In the genomic region with DNA sequence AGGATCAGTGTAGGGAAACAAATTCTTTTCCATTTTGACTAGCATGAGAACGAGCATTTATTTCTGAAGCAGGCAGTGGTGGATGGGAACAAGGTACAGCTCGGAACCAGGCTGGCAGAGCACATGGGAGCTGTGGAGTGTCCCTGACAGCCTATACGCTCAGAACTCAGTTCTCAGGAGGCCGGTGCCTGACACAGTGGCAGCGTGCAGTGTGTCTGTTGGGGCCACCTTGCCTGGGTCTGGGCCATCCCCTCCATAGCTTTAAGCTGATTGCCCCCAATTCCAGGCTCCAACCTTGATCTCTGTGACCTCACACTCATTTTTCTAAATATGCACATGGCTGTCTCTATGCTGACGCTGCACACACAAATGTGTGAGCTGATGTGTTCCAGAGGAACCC, we compare ENCODE assay signal across 17 cellular contexts. TPM values are rescaled to one million over a fixed set of nuclear protein-coding genes. Genes with fewer than 3 reads are reported as not detected.
DNase-seq lines count a peak whose midpoint lies in the region; ATAC-seq and TF ChIP-seq lines count a peak whose summit lies in the region.
"Had no signal": no experiment of that assay in that cellular context is flagged by ENCODE, and none has a peak within 500 bp of the region (broad histone marks: within the 10 kb centered on the region; RNA-seq: fewer than 3 reads in every experiment).

No MANE protein-coding gene starts in this region.

- no peak for DNase-seq in activated naive CD4-positive, alpha-beta T cell treated with anti-CD3 and anti-CD28 coated beads, Interleukin-2, amount 50 U/mL, for 72 hours (ENCODE audit: low spot score in 2 of 2)
- DNase-seq in activated naive CD4-positive, alpha-beta T cell treated with anti-CD3 and anti-CD28 coated beads for 36 hours, result no peak
- DNase-seq in Panc1 (ENCODE audit: low read depth, low spot score) (no peak), immature natural killer cell (no peak), 8988T (no peak), ecto neural progenitor cell (ENCODE audit: low spot score) (no peak)
- no peak for DNase-seq in stimulated activated effector memory CD8-positive, alpha-beta T cell treated with anti-CD3 and anti-CD28 coated beads, Interleukin-12 subunit alpha, Interleukin-12 subunit beta, amount 100 ng/mL, for 72 hours (ENCODE audit: low spot score in 2 of 2)
- DNase-seq: CD4-positive, alpha-beta memory T cell; DMS79; IMR-90; NCI-H1105 treated with DMSO at 0.1 percent for 48 hours; NCI-H187; NCI-H345; NCI-H526; SHP77 had no signal

- no peak overlapping the region for H3K4me3 Mint-ChIP-seq in activated naive CD4-positive, alpha-beta T cell treated with anti-CD3 and anti-CD28 coated beads for 36 hours
- no peak overlapping the region for H3K4me3 Mint-ChIP-seq in immature natural killer cell
- no peak overlapping the region for H3K4me3 Mint-ChIP-seq in stimulated activated effector memory CD8-positive, alpha-beta T cell treated with anti-CD3 and anti-CD28 coated beads, Interleukin-12 subunit alpha, Interleukin-12 subunit beta, amount 100 ng/mL, for 72 hours
- H3K4me3 Mint-ChIP-seq: CD4-positive, alpha-beta memory T cell had no signal

- no peaks in the 10 kb centered on the region for H3K4me1 ChIP-seq in Panc1 (ENCODE audit: control insufficient read depth, insufficient read depth, low read length)
- H3K4me1 ChIP-seq: HAP-1 had no signal

- POLR2A ChIA-PET in Panc1 (lab: Charles Lee), result no interaction called here

- H3K27me3 ChIP-seq in Panc1 (ENCODE audit: control insufficient read depth, insufficient read depth, low read length), result no peaks in the 10 kb centered on the region

- no peak overlapping the region for H3K27ac ChIP-seq in Panc1 (ENCODE audit: low read length)

- no TSS peak for BruUV-seq in Panc1 (replicated peaks; lab: Mats Ljungman, UMichigan)

- CTCF ChIA-PET in activated naive CD4-positive, alpha-beta T cell treated with anti-CD3 and anti-CD28 coated beads for 36 hours (lab: Charles Lee), result no interaction called here
- CTCF ChIA-PET in Panc1 (lab: Charles Lee), result no interaction called here

- no peaks in the 10 kb centered on the region for H3K4me1 Mint-ChIP-seq in activated naive CD4-positive, alpha-beta T cell treated with anti-CD3 and anti-CD28 coated beads for 36 hours (ENCODE audit: low read depth)
- H3K4me1 Mint-ChIP-seq in immature natural killer cell, result peaks cover 4% of the 10 kb centered on the region in 2 donors
- H3K4me1 Mint-ChIP-seq in stimulated activated effector memory CD8-positive, alpha-beta T cell treated with anti-CD3 and anti-CD28 coated beads, Interleukin-12 subunit alpha, Interleukin-12 subunit beta, amount 100 ng/mL, for 72 hours, result peaks cover 11% of the 10 kb centered on the region
- H3K4me1 Mint-ChIP-seq: CD4-positive, alpha-beta memory T cell had no signal

- H3K9me3 ChIP-seq in Panc1 (ENCODE audit: control insufficient read depth, insufficient read depth, low read depth, low read length), result no peaks in the 10 kb centered on the region
- H3K9me3 ChIP-seq: HAP-1 had no signal

- no peaks in the 10 kb centered on the region for H3K36me3 ChIP-seq in Panc1 (ENCODE audit: control insufficient read depth, insufficient read depth, low read length)
- H3K36me3 ChIP-seq: HAP-1 had no signal

- no peak overlapping the region for H3K4me3 ChIP-seq in Panc1 (ENCODE audit: low read depth in 2 of 2, low read length in 2 of 2)
- H3K4me3 ChIP-seq: HAP-1 had no signal

- in situ Hi-C loops in Panc1 (cut with HindIII; ENCODE audit: low pct_unique_long_range_greater_than_20kb, low sequenced_read_pairs), result no loop called here

- TF ChIP-seq CTCF in Panc1 (IDR thresholded peaks at IDR 0.05), result no peak

- intact Hi-C loops in activated naive CD4-positive, alpha-beta T cell treated with anti-CD3 and anti-CD28 coated beads for 36 hours (cut with micrococcal nuclease), result no loop called here
- intact Hi-C loops in Panc1 (cut with micrococcal nuclease; ENCODE audit: unreplicated experiment), result no loop called here

- no peak for ATAC-seq in activated naive CD4-positive, alpha-beta T cell treated with anti-CD3 and anti-CD28 coated beads, Interleukin-2, amount 50 U/mL, for 72 hours
- ATAC-seq in Panc1 (0 out of 2 replicates have a peak, but pooled peaks have one; percentile 42), HG02759 (IDR thresholded peaks at IDR 0.05; ENCODE audit: unreplicated experiment) (no peak)
- no peak for ATAC-seq in stimulated activated effector memory CD8-positive, alpha-beta T cell treated with anti-CD3 and anti-CD28 coated beads, Interleukin-12 subunit alpha, Interleukin-12 subunit beta, amount 100 ng/mL, for 72 hours

- H3K27me3 Mint-ChIP-seq in activated naive CD4-positive, alpha-beta T cell treated with anti-CD3 and anti-CD28 coated beads for 36 hours (ENCODE audit: low read depth), result no peaks in the 10 kb centered on the region
- peaks cover 9 to 46% (median 33%) of the 10 kb centered on the region in 3 donors for H3K27me3 Mint-ChIP-seq in immature natural killer cell (ENCODE audit: low read depth in 3 of 3)
- H3K27me3 Mint-ChIP-seq: CD4-positive, alpha-beta memory T cell had no signal

- H3K9me3 Mint-ChIP-seq in activated naive CD4-positive, alpha-beta T cell treated with anti-CD3 and anti-CD28 coated beads, Interleukin-2, amount 50 U/mL, for 72 hours, result peaks cover 3% of the 10 kb centered on the region in 2 donors
- H3K9me3 Mint-ChIP-seq in activated naive CD4-positive, alpha-beta T cell treated with anti-CD3 and anti-CD28 coated beads for 36 hours, result no peaks in the 10 kb centered on the region
- H3K9me3 Mint-ChIP-seq in immature natural killer cell, result no peaks in the 10 kb centered on the region
- H3K9me3 Mint-ChIP-seq in stimulated activated effector memory CD8-positive, alpha-beta T cell treated with anti-CD3 and anti-CD28 coated beads, Interleukin-12 subunit alpha, Interleukin-12 subunit beta, amount 100 ng/mL, for 72 hours, result no peaks in the 10 kb centered on the region
- H3K9me3 Mint-ChIP-seq: CD4-positive, alpha-beta memory T cell had no signal

- H3K36me3 Mint-ChIP-seq in activated naive CD4-positive, alpha-beta T cell treated with anti-CD3 and anti-CD28 coated beads, Interleukin-2, amount 50 U/mL, for 72 hours, result peaks cover 22 to 24% of the 10 kb centered on the region in 2 donors
- H3K36me3 Mint-ChIP-seq in activated naive CD4-positive, alpha-beta T cell treated with anti-CD3 and anti-CD28 coated beads for 36 hours (ENCODE audit: low read depth), result peaks cover 48% of the 10 kb centered on the region
- H3K36me3 Mint-ChIP-seq in immature natural killer cell, result peaks cover 24 to 74% (median 44%) of the 10 kb centered on the region in 3 donors
- peaks cover 97% of the 10 kb centered on the region for H3K36me3 Mint-ChIP-seq in stimulated activated effector memory CD8-positive, alpha-beta T cell treated with anti-CD3 and anti-CD28 coated beads, Interleukin-12 subunit alpha, Interleukin-12 subunit beta, amount 100 ng/mL, for 72 hours

- H3K27ac Mint-ChIP-seq in activated naive CD4-positive, alpha-beta T cell treated with anti-CD3 and anti-CD28 coated beads, Interleukin-2, amount 50 U/mL, for 72 hours, result peak overlapping the region; percentile 38 to 89
- H3K27ac Mint-ChIP-seq in activated naive CD4-positive, alpha-beta T cell treated with anti-CD3 and anti-CD28 coated beads for 36 hours, result no peak overlapping the region
- peak overlapping the region; percentile 5 to 78 (median 71) for H3K27ac Mint-ChIP-seq in immature natural killer cell
- peak overlapping the region; percentile 85 for H3K27ac Mint-ChIP-seq in stimulated activated effector memory CD8-positive, alpha-beta T cell treated with anti-CD3 and anti-CD28 coated beads, Interleukin-12 subunit alpha, Interleukin-12 subunit beta, amount 100 ng/mL, for 72 hours

RNA-seq across cellular contexts. Expression of a gene that starts 54.5 kb away (rescaled TPM):
- 10 to 100 TPM; 30.6 to 34.2 TPM for total RNA-seq in activated naive CD4-positive, alpha-beta T cell treated with anti-CD3 and anti-CD28 coated beads, Interleukin-2, amount 50 U/mL, for 72 hours
- total RNA-seq in activated naive CD4-positive, alpha-beta T cell treated with anti-CD3 and anti-CD28 coated beads for 36 hours, result 10 to 100 TPM; 21.2 to 24.2 TPM
- 52.3 TPM for total RNA-seq in Panc1 (2021; ENCODE audit: unreplicated experiment)
- polyA plus RNA-seq in Panc1 (2012; ENCODE audit: insufficient read length), result 29.2 TPM
- polyA plus RNA-seq in immature natural killer cell, result 10 to 100 TPM in 2 of 3 donors, 1 to 10 TPM in 1; 9.3 to 16.4 (median 13.2) TPM
